In genomic region chr2:199911052-199911876, GRCh38 we compare ENCODE assay signal across 8 cellular contexts.
A peak's percentile ranks its signal among the peaks of the same experiment; 100 is the strongest.
DNase-seq lines count a peak whose midpoint lies in the region; ATAC-seq and TF ChIP-seq lines count a peak whose summit lies in the region.

Gene C2orf69, plus strand, starts transcription at chr2:199911293. Its CDS starts 146 bp downstream, at chr2:199911439.

- DNase-seq in AG09309 (ENCODE audit: low read depth) (peak; percentile 84), NCI-H446 (lab: John Stamatoyannopoulos, UW) (peak; percentile 92 to 97), cerebellar cortex (ENCODE audit: low spot score) (peak; percentile 98), islet precursor cell (peak; percentile 99)
- peak; percentile 91 to 96 (median 91) for DNase-seq in stimulated activated CD4-positive, alpha-beta T cell treated with anti-CD3 and anti-CD28 coated beads, Interleukin-12 subunit alpha, Interleukin-12 subunit beta, amount 100 ng/mL, for 48 hours (ENCODE audit: low read depth in 2 of 3, low spot score in 1 of 3)

- peak within 1 kb of the TSS; percentile 95 for H3K4me3 ChIP-seq in AG09309 (ENCODE audit: control insufficient read depth, low read depth, low read length)

- TF ChIP-seq CTCF in AG09309 (IDR thresholded peaks at IDR 0.05; ENCODE audit: control insufficient read depth, insufficient read depth, low read depth, low read length, missing control alignments), result no peak

- ATAC-seq in GM19025 (IDR thresholded peaks at IDR 0.05; ENCODE audit: low read depth, unreplicated experiment) (peak; percentile 88), HG03342 (IDR thresholded peaks at IDR 0.05; ENCODE audit: unreplicated experiment) (peak; percentile 87)
- peak; percentile 89 to 90 for ATAC-seq in activated CD4-positive, CD25-positive, alpha-beta regulatory T cell treated with anti-CD3 and anti-CD28 coated beads, Interleukin-2, amount 50 U/mL, for 24 hours

Comparison
In these comparisons a context has a peak if more than half of its experiments do, and no peak if none do; other contexts are left out.
1. Peak in every context shown above with its lines: DNase-seq, ATAC-seq and H3K4me3 ChIP-seq.